In the genomic region with DNA sequence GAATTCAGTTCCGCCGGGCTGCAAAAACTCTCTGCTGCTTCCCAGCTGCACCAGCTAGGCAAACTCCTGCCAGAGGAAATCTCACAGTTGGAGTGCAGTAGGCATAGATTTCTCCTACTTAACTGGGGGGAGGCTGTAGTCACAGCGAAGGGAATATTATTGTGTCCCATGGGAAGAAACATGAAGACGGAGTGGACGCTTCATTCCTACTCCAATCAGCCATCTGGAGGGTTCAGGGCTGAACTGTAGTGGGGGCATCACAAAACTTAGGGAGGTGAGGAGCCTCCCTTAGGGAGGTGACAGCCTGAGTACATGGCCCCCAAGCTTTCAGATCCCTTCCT, we compare ENCODE assay signal across 15 cellular contexts. TPM values are rescaled to one million over a fixed set of nuclear protein-coding genes. Genes with fewer than 3 reads are reported as not detected.
DNase-seq lines count a peak whose midpoint lies in the region; ATAC-seq, FAIRE-seq and TF ChIP-seq lines count a peak whose summit lies in the region.
"Had no signal": no experiment of that assay in that cellular context is flagged by ENCODE, and none has a peak within 500 bp of the region (broad histone marks: within the 10 kb centered on the region; RNA-seq: fewer than 3 reads in every experiment).

No MANE protein-coding gene starts in this region.

- H3K9me3 ChIP-seq in GM23248 (ENCODE audit: low read depth) (no peaks in the 10 kb centered on the region), endothelial cell of umbilical vein (replicated peaks; ENCODE audit: control insufficient read depth, insufficient read depth, low read length) (no peaks in the 10 kb centered on the region), psoas muscle (no peaks in the 10 kb centered on the region)
- H3K9me3 ChIP-seq: adrenal gland; BLaER1 treated with 17β-estradiol and CSF1 and Interleukin-3, amounts not matched to agents 10 nM and 100 nM had no signal

- in situ Hi-C loops in GM23248 (cut with MboI) = no loop called here

- dilution Hi-C loops in endothelial cell of umbilical vein (cut with MboI; ENCODE audit: extremely low pct_ligation_motif_present, low sequenced_read_pairs) = no loop called here

- H3K9me1 ChIP-seq in endothelial cell of umbilical vein (replicated peaks; ENCODE audit: control insufficient read depth, extremely low read depth, insufficient read depth, low read length) = no peaks in the 10 kb centered on the region

- H3K27ac ChIP-seq in GM23248 = peak overlapping the region; percentile 74
- no peak overlapping the region for H3K27ac ChIP-seq in endothelial cell of umbilical vein (ENCODE audit: insufficient read depth, low read depth, low read length)
- H3K27ac ChIP-seq in psoas muscle = peak overlapping the region; percentile 50
- H3K27ac ChIP-seq: BLaER1 treated with 17β-estradiol and CSF1 and Interleukin-3, amounts not matched to agents 10 nM and 100 nM had no signal

- TF ChIP-seq POLR2A in endothelial cell of umbilical vein (IDR thresholded peaks at IDR 0.05; ENCODE audit: low read depth, low read length) = no peak

- no peaks in the 10 kb centered on the region for H3K27me3 ChIP-seq in GM23248 (replicated peaks; ENCODE audit: insufficient read depth)
- H3K27me3 ChIP-seq in endothelial cell of umbilical vein (ENCODE audit: control insufficient read depth in 2 of 2, insufficient read depth in 2 of 2, low read length in 2 of 2) = peaks cover 39 to 51% of the 10 kb centered on the region in 2 experiments
- peaks cover 0 to 27% (median 2%) of the 10 kb centered on the region in 3 donors for H3K27me3 ChIP-seq in psoas muscle (ENCODE audit: insufficient read depth in 3 of 3, low read length in 2 of 3)
- H3K27me3 ChIP-seq: adrenal gland; BLaER1 treated with 17β-estradiol and CSF1 and Interleukin-3, amounts not matched to agents 10 nM and 100 nM had no signal

- intact Hi-C loops in endothelial cell of umbilical vein (cut with micrococcal nuclease) = no loop called here
- intact Hi-C loops in psoas muscle (cut with DNase I) = no loop called here

- POLR2A ChIA-PET in endothelial cell of umbilical vein (lab: Charles Lee) = interaction anchor here (0.5 kb wide), 1 partner anchor 199 kb away, joined by 3 read pairs; no protein-coding TSS in a partner anchor

- H3F3A ChIP-seq in GM23248 (ENCODE audit: insufficient read depth) = peaks cover 39% of the 10 kb centered on the region

- peaks cover 58% of the 10 kb centered on the region for H3K4me1 ChIP-seq in GM23248 (ENCODE audit: insufficient read depth)
- H3K4me1 ChIP-seq in endothelial cell of umbilical vein (ENCODE audit: control insufficient read depth, extremely low read depth, insufficient read depth, low read length) = no peaks in the 10 kb centered on the region
- H3K4me1 ChIP-seq in psoas muscle = peaks cover 6% of the 10 kb centered on the region

- no peaks in the 10 kb centered on the region for H3K9me2 ChIP-seq in GM23248 (ENCODE audit: insufficient read depth)

- H3K79me2 ChIP-seq in GM23248 (ENCODE audit: insufficient read depth) = no peaks in the 10 kb centered on the region
- no peaks in the 10 kb centered on the region for H3K79me2 ChIP-seq in endothelial cell of umbilical vein (ENCODE audit: control insufficient read depth, insufficient read depth, low read length)

- FAIRE-seq in endothelial cell of umbilical vein (lab: Jason Lieb, UNC) (no peak), HTR-8/SVneo (lab: Jason Lieb, UNC) (no peak)

- H3K36me3 ChIP-seq in GM23248 (ENCODE audit: low read depth) = no peaks in the 10 kb centered on the region
- no peaks in the 10 kb centered on the region for H3K36me3 ChIP-seq in endothelial cell of umbilical vein (ENCODE audit: control insufficient read depth in 2 of 2, extremely low read depth in 1 of 2, insufficient read depth in 2 of 2, low read length in 2 of 2)
- H3K36me3 ChIP-seq in psoas muscle (ENCODE audit: insufficient read depth in 1 of 2, low read depth in 1 of 2) = no peaks in the 10 kb centered on the region
- H3K36me3 ChIP-seq: adrenal gland; BLaER1 treated with 17β-estradiol and CSF1 and Interleukin-3, amounts not matched to agents 10 nM and 100 nM had no signal

- no peaks in the 10 kb centered on the region for H4K20me1 ChIP-seq in GM23248 (ENCODE audit: insufficient read depth)
- no peaks in the 10 kb centered on the region for H4K20me1 ChIP-seq in endothelial cell of umbilical vein (replicated peaks; ENCODE audit: control insufficient read depth, extremely low read depth, insufficient read depth, low read length)
- H4K20me1 ChIP-seq: BLaER1 treated with 17β-estradiol and CSF1 and Interleukin-3, amounts not matched to agents 10 nM and 100 nM had no signal

- CTCF ChIA-PET in endothelial cell of umbilical vein (lab: Charles Lee) = interaction anchor here (1.0 to 1.6 kb wide), 4 partner anchors 10 to 20 kb away, joined by 3 to 5 read pairs (median 3); partner anchors contain the start of gene CYP1B1

- TF ChIP-seq CTCF in endothelial cell of umbilical vein (IDR thresholded peaks at IDR 0.05; ENCODE audit: extremely low read depth in 1 of 2, insufficient read depth in 1 of 2, low read depth in 1 of 2, low read length in 2 of 2) (no peak), psoas muscle (IDR thresholded peaks at IDR 0.05) (no peak)

- BruUV-seq in endothelial cell of umbilical vein (replicated peaks; lab: Mats Ljungman, UMichigan) = no TSS peak

- H3K9ac ChIP-seq in GM23248 (peak overlapping the region; percentile 69), endothelial cell of umbilical vein (replicated peaks; ENCODE audit: extremely low read depth, insufficient read depth, low read length) (no peak overlapping the region)
- H3K9ac ChIP-seq: BLaER1 treated with 17β-estradiol and CSF1 and Interleukin-3, amounts not matched to agents 10 nM and 100 nM had no signal

- 84 to 85% methylated on average over 5 of the region's 5 CpGs for WGBS in GM23248 (ENCODE audit: low coverage in 1 of 2, low lambda C conversion rate in 2 of 2, missing lambda C conversion rate in 2 of 2), 2 experiments
- 30 to 36% (median 31%) methylated on average over 5 of the region's 5 CpGs for WGBS in psoas muscle, 3 donors

- H3K4me2 ChIP-seq in GM23248 (ENCODE audit: unreplicated experiment) (peak overlapping the region; percentile 67), endothelial cell of umbilical vein (ENCODE audit: insufficient read depth, low read length) (no peak overlapping the region)
- H3K4me2 ChIP-seq: BLaER1 treated with 17β-estradiol and CSF1 and Interleukin-3, amounts not matched to agents 10 nM and 100 nM had no signal

- peak overlapping the region; percentile 57 for H2AFZ ChIP-seq in GM23248
- H2AFZ ChIP-seq in endothelial cell of umbilical vein (ENCODE audit: low read depth, low read length) = peak overlapping the region; percentile 53

- H3K4me3 ChIP-seq in GM23248 = no peak overlapping the region
- H3K4me3 ChIP-seq in endothelial cell of umbilical vein (replicated peaks in 1 of 3; ENCODE audit: insufficient read depth in 1 of 3, low read depth in 1 of 3, low read length in 3 of 3) = no peak overlapping the region
- H3K4me3 ChIP-seq in psoas muscle = no peak overlapping the region
- H3K4me3 ChIP-seq: adrenal gland; BLaER1 treated with 17β-estradiol and CSF1 and Interleukin-3, amounts not matched to agents 10 nM and 100 nM had no signal

- no peak for ATAC-seq in psoas muscle

- no peak for DNase-seq in GM23248
- DNase-seq in NCI-H524 (lab: John Stamatoyannopoulos, UW) = peak; percentile 56 to 78
- no peak for DNase-seq in endothelial cell of umbilical vein (ENCODE audit: low read depth, low spot score)
- no peak for DNase-seq in psoas muscle
- DNase-seq in activated CD8-positive, alpha-beta memory T cell treated with anti-CD3 and anti-CD28 coated beads, Interleukin-2, amount 50 U/mL, for 4 hours = no peak
- DNase-seq in COLO829 (ENCODE audit: low spot score) = no peak
- no peak for DNase-seq in central memory CD4-positive, alpha-beta T cell
- DNase-seq in HTR-8/SVneo (ENCODE audit: insufficient read length, low spot score) = no peak
- DNase-seq: activated T-cell treated with anti-CD3 and anti-CD28 coated beads for 4 hours; adrenal gland; GOT3; NCI-H187 treated with DMSO at 0.1 percent for 48 hours; stimulated activated CD4-positive, alpha-beta T cell treated with anti-CD3 and anti-CD28 coated beads, Interleukin-4, amount 100 ng/mL, for 4 hours; stimulated activated naive CD4-positive, alpha-beta T cell had no signal

TF ChIP-seq in endothelial cell of umbilical vein, 7 proteins besides CTCF, POLR2A, EP300 and RAD21:
- TF ChIP-seq POLR2AphosphoS5 (IDR thresholded peaks at IDR 0.05; ENCODE audit: insufficient read depth, low read depth, low read length) (no peak), MAX (IDR thresholded peaks at IDR 0.05; ENCODE audit: insufficient read depth, insufficient read length) (no peak), GATA2 (IDR thresholded peaks at IDR 0.05; ENCODE audit: insufficient read depth, insufficient read length, low read depth, low read length) (no peak), JUN (IDR thresholded peaks at IDR 0.05; ENCODE audit: borderline replicate concordance, insufficient read depth, insufficient read length, low read depth) (no peak), MYC (IDR thresholded peaks at IDR 0.05; ENCODE audit: low read depth, low read length) (no peak), EZH2 (IDR thresholded peaks at IDR 0.05; ENCODE audit: borderline replicate concordance, low read depth, low read length, severe bottlenecking) (no peak), FOS (IDR thresholded peaks at IDR 0.05; ENCODE audit: borderline replicate concordance, insufficient read depth, low read length) (no peak)

RNA-seq across cellular contexts. Expression of gene CYP1B1, which starts 19.7 kb away (rescaled TPM):
- total RNA-seq in GM23248 (2014; rRNA removed; shearing (Covaris generic)) = 51.0 and 56.0 TPM in 2 replicates
- polyA plus RNA-seq in GM23248 (2016; fragmentation: Nextera tagmentation; extraction: Ambion mirVana) (112 and 116 TPM in 2 replicates), endothelial cell of umbilical vein (0.01 TPM in 1 of 2 replicates, not detected in the other), psoas muscle (1 to 10 TPM; 1.1 to 5.0 (median 4.2) TPM)
- total RNA-seq in endothelial cell of umbilical vein (not detected in 2 replicates), psoas muscle (10 to 100 TPM in 3 of 4 donors, 1 to 10 TPM in 1; 6.8 to 53.1 (median 19.6) TPM)
- 0.08 TPM in 1 of 2 replicates, not detected in the other for polyA plus RNA-seq in endothelial cell of umbilical vein (2011; cell fraction: cytosol; rRNA removed)
- polyA plus RNA-seq in endothelial cell of umbilical vein (2011; cell fraction: nucleus; rRNA removed) = 0.21 TPM in 1 of 2 replicates, not detected in the other
- polyA plus RNA-seq in endothelial cell of umbilical vein (2012) = not detected in 2 replicates
- polyA minus RNA-seq in endothelial cell of umbilical vein = not detected in 2 replicates
- 6.0 TPM for polyA minus RNA-seq in endothelial cell of umbilical vein (2011; cell fraction: cytosol; rRNA and poly(A)+ RNA removed)
- not detected in 2 replicates for polyA minus RNA-seq in endothelial cell of umbilical vein (2011; cell fraction: nucleus; rRNA and poly(A)+ RNA removed)

Comparison
In these comparisons a context has a peak if more than half of its experiments do, and no peak if none do; other contexts are left out.
1. DNase-seq: peak in NCI-H524 (2 of 2); none in GM23248 (single experiment), endothelial cell of umbilical vein (single experiment), psoas muscle (0 of 2), activated CD8-positive, alpha-beta memory T cell treated with anti-CD3 and anti-CD28 coated beads, Interleukin-2, amount 50 U/mL, for 4 hours (single experiment), COLO829 (single experiment), central memory CD4-positive, alpha-beta T cell (single experiment) and HTR-8/SVneo (single experiment).